ENCODE assay signal across 20 cellular contexts in the genomic region with DNA sequence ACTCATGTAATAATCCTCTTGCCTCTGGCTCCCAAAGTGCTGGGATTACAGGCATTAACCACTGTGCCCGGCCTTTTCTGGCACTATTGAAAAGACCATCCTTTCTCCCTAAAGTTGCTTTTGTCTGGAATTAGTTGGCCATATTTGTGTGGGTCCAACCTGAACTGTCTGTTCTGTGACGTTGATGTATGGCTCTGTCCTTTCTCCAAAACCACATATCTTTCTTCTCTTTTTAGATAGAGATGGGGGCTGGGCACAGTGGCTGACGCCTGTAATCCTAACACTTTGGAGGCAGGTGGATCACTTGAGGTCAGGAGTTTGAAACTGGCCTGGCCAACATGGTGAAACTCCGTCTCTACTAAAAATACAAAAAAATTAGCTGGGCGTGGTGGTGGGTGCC.
"Had no signal": no experiment of that assay in that cellular context is flagged by ENCODE, and none has a peak within 500 bp of the region (broad histone marks: within the 10 kb centered on the region; RNA-seq: fewer than 3 reads in every experiment).

No MANE protein-coding gene starts in this region.

- H3K27ac ChIP-seq: coronary artery, epithelial cell of prostate, SK-N-MC, skin epidermis, suprapubic skin, VCaP had no signal

- H3K27me3 ChIP-seq: suprapubic skin, upper lobe of left lung had no signal

- H3K36me3 ChIP-seq: suprapubic skin, upper lobe of left lung had no signal

- H3K9me3 ChIP-seq: suprapubic skin, upper lobe of left lung had no signal

- H3K4me3 ChIP-seq: coronary artery, lung, SK-N-MC, skin epidermis, suprapubic skin, upper lobe of left lung had no signal

- DNase-seq: activated CD4-positive, alpha-beta T cell treated with anti-CD3 and anti-CD28 coated beads for 1 hour; activated CD4-positive, alpha-beta T cell treated with anti-CD3 and anti-CD28 coated beads, Interleukin-2, amount 50 U/mL, for 4 hours; activated effector memory CD4-positive, alpha-beta T cell treated with Interleukin-2 at 50 U/mL for 16 hours; activated naive CD4-positive, alpha-beta T cell treated with anti-CD3 and anti-CD28 coated beads, Interleukin-2, amount 50 U/mL, for 16 hours; caudate nucleus; effector CD8-positive, alpha-beta T cell; foreskin melanocyte; midbrain; nucleus accumbens; stimulated activated CD4-positive, alpha-beta T cell treated with anti-CD3 and anti-CD28 coated beads, Interleukin-4, amount 100 ng/mL, for 24 hours; stimulated activated naive CD4-positive, alpha-beta T cell treated with Interleukin-2 at 50 U/mL for 16 hours; T-helper 9 cell; upper lobe of left lung had no signal
